In genomic region chr9:15332939-15333338, GRCh38 we compare ENCODE assay signal across 20 cellular contexts.
"Had no signal": no experiment of that assay in that cellular context is flagged by ENCODE, and none has a peak within 500 bp of the region (broad histone marks: within the 10 kb centered on the region; RNA-seq: fewer than 3 reads in every experiment).

No MANE protein-coding gene starts in this region.

- H3K4me3 Mint-ChIP-seq: activated T-cell treated with anti-CD3 and anti-CD28 coated beads, Interleukin-2, amount 50 U/mL, for 72 hours; dendritic cell treated with granulocyte-macrophage colony-stimulating factor and Interleukin-4, amounts not matched to agents 40 ng/mL and 50 ng/mL, for 4 days; nephron had no signal

- H3K27ac Mint-ChIP-seq: activated naive CD4-positive, alpha-beta T cell treated with anti-CD3 and anti-CD28 coated beads, Interleukin-2, amount 50 U/mL, for 72 hours; activated T-cell treated with anti-CD3 and anti-CD28 coated beads, Interleukin-2, amount 50 U/mL, for 72 hours; dendritic cell treated with granulocyte-macrophage colony-stimulating factor and Interleukin-4, amounts not matched to agents 40 ng/mL and 50 ng/mL, for 4 days had no signal

- H3K4me1 ChIP-seq: adrenal gland, tibial nerve, vagina had no signal

- H3K27me3 ChIP-seq: adrenal gland, tibial nerve, vagina had no signal

- DNase-seq: activated CD4-positive, alpha-beta T cell treated with anti-CD3 and anti-CD28 coated beads for 1 hour; activated effector memory CD4-positive, alpha-beta T cell treated with anti-CD3 and anti-CD28 coated beads, Interleukin-2, amount 50 U/mL, for 16 hours; activated T-cell treated with anti-CD3 and anti-CD28 coated beads, Interleukin-2, amount 50 U/mL, for 72 hours; adrenal gland; effector memory CD4-positive, alpha-beta T cell; foreskin fibroblast; hippocampal formation; islet precursor cell; left ventricle myocardium superior; mesendoderm; posterior cingulate gyrus; retina; stimulated activated CD4-positive, alpha-beta T cell treated with anti-CD3 and anti-CD28 coated beads, Interleukin-2, amount 100 ng/mL, for 24 hours; stimulated activated naive CD8-positive, alpha-beta T cell treated with anti-CD3 and anti-CD28 coated beads, Interleukin-15, Interleukin-2, amounts not matched to agents 100 U/mL and 50 U/mL, for 24 hours; WERI-Rb-1 had no signal

- H3K4me1 Mint-ChIP-seq: nephron had no signal

- ATAC-seq: activated naive CD4-positive, alpha-beta T cell treated with anti-CD3 and anti-CD28 coated beads, Interleukin-2, amount 50 U/mL, for 72 hours; activated T-cell treated with anti-CD3 and anti-CD28 coated beads, Interleukin-2, amount 50 U/mL, for 72 hours; left ventricle myocardium superior; stimulated activated naive CD8-positive, alpha-beta T cell treated with anti-CD3 and anti-CD28 coated beads, Interleukin-15, Interleukin-2, amounts not matched to agents 100 U/mL and 50 U/mL, for 24 hours had no signal

- H3K9me3 Mint-ChIP-seq: activated naive CD4-positive, alpha-beta T cell treated with anti-CD3 and anti-CD28 coated beads, Interleukin-2, amount 50 U/mL, for 72 hours; activated T-cell treated with anti-CD3 and anti-CD28 coated beads, Interleukin-2, amount 50 U/mL, for 72 hours; dendritic cell treated with granulocyte-macrophage colony-stimulating factor and Interleukin-4, amounts not matched to agents 40 ng/mL and 50 ng/mL, for 4 days had no signal

- H3K36me3 Mint-ChIP-seq: activated naive CD4-positive, alpha-beta T cell treated with anti-CD3 and anti-CD28 coated beads, Interleukin-2, amount 50 U/mL, for 72 hours had no signal

- H3K27ac ChIP-seq: adrenal gland, tibial nerve, vagina, WERI-Rb-1 had no signal

- H3K9me3 ChIP-seq: adrenal gland, tibial nerve, vagina had no signal

- H3K36me3 ChIP-seq: adrenal gland, tibial nerve, vagina, WERI-Rb-1 had no signal

- H3K4me3 ChIP-seq: adrenal gland, tibial nerve, vagina had no signal
